In the genomic region with DNA sequence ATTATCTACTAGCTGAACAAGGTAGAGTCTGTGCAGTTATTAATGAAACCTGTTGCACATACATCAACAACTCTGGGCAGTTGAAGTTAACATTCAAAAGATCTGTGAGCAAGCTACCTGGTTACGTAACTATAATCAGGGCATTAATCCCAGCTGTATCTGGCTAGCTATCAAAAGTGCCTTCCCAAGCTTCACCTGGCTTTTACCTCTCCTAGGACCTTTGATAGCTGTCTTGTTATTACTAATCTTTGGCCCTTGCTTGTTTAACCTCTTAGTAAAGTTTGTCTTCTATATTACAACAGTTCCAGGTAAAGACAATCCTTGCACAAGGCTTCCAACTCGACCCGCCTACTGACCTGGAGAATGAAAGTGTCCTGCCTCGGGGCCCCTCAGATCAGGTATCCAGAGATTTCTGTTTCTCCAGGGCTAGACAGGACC, we compare ENCODE assay signal across 1 cellular context.
A peak's percentile ranks its signal among the peaks of the same experiment; 100 is the strongest.
TF ChIP-seq lines count a peak whose summit lies in the region.

No MANE protein-coding gene starts in this region.

TF ChIP-seq in IMR-90, 13 proteins besides CTCF, POLR2A, EP300 and RAD21:
- TF ChIP-seq BHLHE40 (IDR thresholded peaks at IDR 0.05; ENCODE audit: low read depth, low read length) (no peak), MAZ (IDR thresholded peaks at IDR 0.05; ENCODE audit: borderline replicate concordance, low read depth, low read length) (no peak), CEBPB (IDR thresholded peaks at IDR 0.05; ENCODE audit: low read depth, low read length) (0 out of 2 replicates have a peak, but pooled peaks have one; percentile 9)
- TF ChIP-seq, protein P1, sequence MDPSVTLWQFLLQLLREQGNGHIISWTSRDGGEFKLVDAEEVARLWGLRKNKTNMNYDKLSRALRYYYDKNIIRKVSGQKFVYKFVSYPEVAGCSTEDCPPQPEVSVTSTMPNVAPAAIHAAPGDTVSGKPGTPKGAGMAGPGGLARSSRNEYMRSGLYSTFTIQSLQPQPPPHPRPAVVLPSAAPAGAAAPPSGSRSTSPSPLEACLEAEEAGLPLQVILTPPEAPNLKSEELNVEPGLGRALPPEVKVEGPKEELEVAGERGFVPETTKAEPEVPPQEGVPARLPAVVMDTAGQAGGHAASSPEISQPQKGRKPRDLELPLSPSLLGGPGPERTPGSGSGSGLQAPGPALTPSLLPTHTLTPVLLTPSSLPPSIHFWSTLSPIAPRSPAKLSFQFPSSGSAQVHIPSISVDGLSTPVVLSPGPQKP (IDR thresholded peaks at IDR 0.05; ENCODE audit: borderline replicate concordance, low read depth, low read length) = no peak
